Comparison of ENCODE assay signal across 32 cellular contexts in genomic region chr17:72648702-72649101, GRCh38.
"Had no signal": no experiment of that assay in that cellular context is flagged by ENCODE, and none has a peak within 500 bp of the region (broad histone marks: within the 10 kb centered on the region; RNA-seq: fewer than 3 reads in every experiment).

No MANE protein-coding gene starts in this region.

- H3K4me1 Mint-ChIP-seq: activated CD4-positive, alpha-beta T cell treated with anti-CD3 and anti-CD28 coated beads for 36 hours; activated CD4-positive, alpha-beta T cell treated with anti-CD3 and anti-CD28 coated beads, Interleukin-2, amount 10 ng/mL, durations not matched to agents 24 days and 14 days; activated CD8-positive, alpha-beta memory T cell treated with anti-CD3 and anti-CD28 coated beads, Interleukin-2, amount 10 ng/mL, durations not matched to agents 7 days and 5 days; activated naive CD4-positive, alpha-beta T cell treated with anti-CD3 and anti-CD28 coated beads, Interleukin-2, amount 50 U/mL, for 24 hours; activated naive CD8-positive, alpha-beta T cell treated with anti-CD3 and anti-CD28 coated beads for 36 hours; activated naive CD8-positive, alpha-beta T cell treated with anti-CD3 and anti-CD28 coated beads, Interleukin-2, amount 50 U/mL, for 24 hours had no signal

- H3K36me3 ChIP-seq: adrenal gland, colonic mucosa had no signal

- H3K27me3 Mint-ChIP-seq: activated CD4-positive, alpha-beta memory T cell treated with anti-CD3 and anti-CD28 coated beads for 36 hours; activated CD4-positive, alpha-beta T cell treated with anti-CD3 and anti-CD28 coated beads for 36 hours; activated CD4-positive, alpha-beta T cell treated with anti-CD3 and anti-CD28 coated beads, Interleukin-2, amount 10 ng/mL, durations not matched to agents 24 days and 14 days; activated CD8-positive, alpha-beta memory T cell treated with anti-CD3 and anti-CD28 coated beads, Interleukin-2, amount 10 ng/mL, durations not matched to agents 7 days and 5 days; activated naive CD4-positive, alpha-beta T cell treated with anti-CD3 and anti-CD28 coated beads, Interleukin-2, amount 50 U/mL, for 24 hours; activated naive CD8-positive, alpha-beta T cell treated with anti-CD3 and anti-CD28 coated beads for 36 hours; activated naive CD8-positive, alpha-beta T cell treated with anti-CD3 and anti-CD28 coated beads, Interleukin-2, amount 50 U/mL, for 24 hours had no signal

- ATAC-seq: activated CD4-positive, alpha-beta T cell treated with anti-CD3 and anti-CD28 coated beads for 36 hours; activated CD8-positive, alpha-beta memory T cell treated with anti-CD3 and anti-CD28 coated beads, Interleukin-2, amount 10 ng/mL, durations not matched to agents 7 days and 5 days; activated CD8-positive, alpha-beta T cell treated with anti-CD3 and anti-CD28 coated beads, Interleukin-2, amount 10 ng/mL, durations not matched to agents 7 days and 5 days; activated naive CD8-positive, alpha-beta T cell treated with anti-CD3 and anti-CD28 coated beads, Interleukin-2, amount 50 U/mL, for 24 hours; body of pancreas; gastroesophageal sphincter had no signal

- FAIRE-seq: endometrium, endothelial cell of umbilical vein had no signal

- H3K4me3 ChIP-seq: adrenal gland, body of pancreas, colonic mucosa, esophagus squamous epithelium, gastroesophageal sphincter had no signal

- H3K27ac Mint-ChIP-seq: activated CD4-positive, alpha-beta memory T cell treated with anti-CD3 and anti-CD28 coated beads for 36 hours; activated CD4-positive, alpha-beta T cell treated with anti-CD3 and anti-CD28 coated beads for 36 hours; activated CD4-positive, alpha-beta T cell treated with anti-CD3 and anti-CD28 coated beads, Interleukin-2, amount 10 ng/mL, durations not matched to agents 24 days and 14 days; activated CD8-positive, alpha-beta memory T cell treated with anti-CD3 and anti-CD28 coated beads, Interleukin-2, amount 10 ng/mL, durations not matched to agents 7 days and 5 days; activated CD8-positive, alpha-beta T cell treated with anti-CD3 and anti-CD28 coated beads, Interleukin-2, amount 10 ng/mL, durations not matched to agents 7 days and 5 days; activated naive CD4-positive, alpha-beta T cell treated with anti-CD3 and anti-CD28 coated beads for 36 hours; activated naive CD4-positive, alpha-beta T cell treated with anti-CD3 and anti-CD28 coated beads, Interleukin-2, amount 50 U/mL, for 24 hours; activated naive CD8-positive, alpha-beta T cell treated with anti-CD3 and anti-CD28 coated beads for 36 hours; activated naive CD8-positive, alpha-beta T cell treated with anti-CD3 and anti-CD28 coated beads, Interleukin-2, amount 50 U/mL, for 24 hours; activated T-helper 1 cell treated with anti-CD3 and anti-CD28 coated beads, Interleukin-12 subunit alpha, Interleukin-12 subunit beta, Interleukin-2, Interleukin-4 antibody, amounts not matched to agents 30 ng/mL and 10 ng/mL and 1 ng/mL, durations not matched to agents 14 hours and 24 hours and 36 hours; activated T-helper 2 cell treated with anti-CD3 and anti-CD28 coated beads, Interferon-gamma antibody, Interleukin-2, Interleukin-4, amounts not matched to agents 10 μg/mL and 5 μg/mL and 100 μg/mL, durations not matched to agents 14 hours and 24 hours and 36 hours had no signal

- H3K4me3 Mint-ChIP-seq: activated CD4-positive, alpha-beta memory T cell treated with anti-CD3 and anti-CD28 coated beads for 36 hours; activated CD4-positive, alpha-beta T cell treated with anti-CD3 and anti-CD28 coated beads for 36 hours; activated CD4-positive, alpha-beta T cell treated with anti-CD3 and anti-CD28 coated beads, Interleukin-2, amount 10 ng/mL, durations not matched to agents 24 days and 14 days; activated CD8-positive, alpha-beta memory T cell treated with anti-CD3 and anti-CD28 coated beads, Interleukin-2, amount 10 ng/mL, durations not matched to agents 7 days and 5 days; activated CD8-positive, alpha-beta T cell treated with anti-CD3 and anti-CD28 coated beads, Interleukin-2, amount 10 ng/mL, durations not matched to agents 7 days and 5 days; activated naive CD4-positive, alpha-beta T cell treated with anti-CD3 and anti-CD28 coated beads for 36 hours; activated naive CD4-positive, alpha-beta T cell treated with anti-CD3 and anti-CD28 coated beads, Interleukin-2, amount 50 U/mL, for 24 hours; activated naive CD8-positive, alpha-beta T cell treated with anti-CD3 and anti-CD28 coated beads for 36 hours; activated naive CD8-positive, alpha-beta T cell treated with anti-CD3 and anti-CD28 coated beads, Interleukin-2, amount 50 U/mL, for 24 hours; activated T-helper 1 cell treated with anti-CD3 and anti-CD28 coated beads, Interleukin-12 subunit alpha, Interleukin-12 subunit beta, Interleukin-2, Interleukin-4 antibody, amounts not matched to agents 30 ng/mL and 10 ng/mL and 1 ng/mL, durations not matched to agents 14 hours and 24 hours and 36 hours had no signal

- H3K9me3 Mint-ChIP-seq: activated CD4-positive, alpha-beta memory T cell treated with anti-CD3 and anti-CD28 coated beads for 36 hours; activated CD4-positive, alpha-beta T cell treated with anti-CD3 and anti-CD28 coated beads, Interleukin-2, amount 10 ng/mL, durations not matched to agents 24 days and 14 days; activated naive CD4-positive, alpha-beta T cell treated with anti-CD3 and anti-CD28 coated beads for 36 hours; activated naive CD4-positive, alpha-beta T cell treated with anti-CD3 and anti-CD28 coated beads, Interleukin-2, amount 50 U/mL, for 24 hours; activated naive CD8-positive, alpha-beta T cell treated with anti-CD3 and anti-CD28 coated beads for 36 hours; activated naive CD8-positive, alpha-beta T cell treated with anti-CD3 and anti-CD28 coated beads, Interleukin-2, amount 50 U/mL, for 24 hours; activated T-helper 1 cell treated with anti-CD3 and anti-CD28 coated beads, Interleukin-12 subunit alpha, Interleukin-12 subunit beta, Interleukin-2, Interleukin-4 antibody, amounts not matched to agents 30 ng/mL and 10 ng/mL and 1 ng/mL, durations not matched to agents 14 hours and 24 hours and 36 hours; activated T-helper 2 cell treated with anti-CD3 and anti-CD28 coated beads, Interferon-gamma antibody, Interleukin-2, Interleukin-4, amounts not matched to agents 10 μg/mL and 5 μg/mL and 100 μg/mL, durations not matched to agents 14 hours and 24 hours and 36 hours had no signal

- H3K36me3 Mint-ChIP-seq: activated CD8-positive, alpha-beta memory T cell treated with anti-CD3 and anti-CD28 coated beads, Interleukin-2, amount 10 ng/mL, durations not matched to agents 7 days and 5 days had no signal

- H3K9me3 ChIP-seq: adrenal gland, body of pancreas, colonic mucosa, esophagus squamous epithelium, gastroesophageal sphincter had no signal

- H3K27ac ChIP-seq: adrenal gland, body of pancreas, colonic mucosa, epithelial cell of prostate, esophagus squamous epithelium, gastroesophageal sphincter had no signal

- DNase-seq: activated CD4-positive, alpha-beta memory T cell treated with anti-CD3 and anti-CD28 coated beads for 36 hours; activated CD4-positive, alpha-beta T cell treated with anti-CD3 and anti-CD28 coated beads for 36 hours; activated CD4-positive, alpha-beta T cell treated with anti-CD3 and anti-CD28 coated beads, Interleukin-2, amount 10 ng/mL, durations not matched to agents 24 days and 14 days; activated CD4-positive, CD25-positive, alpha-beta regulatory T cell; activated CD4-positive, CD25-positive, alpha-beta regulatory T cell treated with anti-CD3 and anti-CD28 coated beads, Interleukin-2, amount 50 U/mL, for 72 hours; activated CD8-positive, alpha-beta memory T cell treated with anti-CD3 and anti-CD28 coated beads, Interleukin-2, amount 10 ng/mL, durations not matched to agents 7 days and 5 days; activated CD8-positive, alpha-beta memory T cell treated with anti-CD3 and anti-CD28 coated beads, Interleukin-2, amount 50 U/mL, for 4 hours; activated CD8-positive, alpha-beta T cell treated with anti-CD3 and anti-CD28 coated beads, Interleukin-2, amount 10 ng/mL, durations not matched to agents 7 days and 5 days; activated effector memory CD4-positive, alpha-beta T cell treated with anti-CD3 and anti-CD28 coated beads, Interleukin-2, amount 50 U/mL, for 16 hours; activated naive CD4-positive, alpha-beta T cell treated with anti-CD3 and anti-CD28 coated beads for 36 hours; activated naive CD8-positive, alpha-beta T cell treated with anti-CD3 and anti-CD28 coated beads for 36 hours; activated naive CD8-positive, alpha-beta T cell treated with anti-CD3 and anti-CD28 coated beads, Interleukin-2, amount 50 U/mL, for 24 hours; activated T-cell treated with anti-CD3 and anti-CD28 coated beads, Interleukin-2, amount 50 U/mL, for 1 hour; activated T-cell treated with anti-CD3 and anti-CD28 coated beads, Interleukin-2, amount 50 U/mL, for 48 hours; adrenal gland; amygdala; aorta; body of pancreas; central memory CD4-positive, alpha-beta T cell; cerebellar nuclear complex; colonic mucosa; effector CD8-positive, alpha-beta T cell; esophagus squamous epithelium; foreskin melanocyte; T-helper 2 cell had no signal

- H3K27me3 ChIP-seq: adrenal gland, body of pancreas, colonic mucosa, esophagus squamous epithelium, gastroesophageal sphincter had no signal

- H3K4me1 ChIP-seq: adrenal gland, body of pancreas, colonic mucosa, esophagus squamous epithelium, gastroesophageal sphincter had no signal
